7 cellular contexts compared by ENCODE assay signal in the genomic region with DNA sequence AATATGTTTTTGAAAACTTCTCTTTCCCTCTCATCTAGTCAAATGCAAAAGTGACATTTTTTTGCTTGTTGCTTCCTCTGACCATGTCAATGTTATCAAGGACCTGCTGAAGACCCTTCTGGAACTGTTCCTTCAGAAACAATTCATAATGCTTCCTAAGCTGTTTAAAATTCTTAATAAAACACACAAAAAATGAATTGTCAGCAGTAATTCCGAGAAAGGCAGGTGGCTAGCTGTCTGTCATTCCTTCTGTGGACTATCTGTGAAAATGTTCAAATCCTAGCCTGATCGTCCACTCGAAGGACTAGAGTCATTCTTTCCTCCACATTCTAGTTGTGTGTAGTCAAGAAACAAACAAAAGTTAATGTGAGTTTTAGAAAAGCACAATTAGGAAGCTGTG.
"Had no signal": no experiment of that assay in that cellular context is flagged by ENCODE, and none has a peak within 500 bp of the region (broad histone marks: within the 10 kb centered on the region; RNA-seq: fewer than 3 reads in every experiment).

No MANE protein-coding gene starts in this region.

- DNase-seq: H9, HCEC 1CT, KBM-7 had no signal

- H3K4me3 Mint-ChIP-seq: GM23338, H9 had no signal

- H3K27ac Mint-ChIP-seq: GM23338, H9 had no signal

- H3K9me3 Mint-ChIP-seq: GM23338, H9 had no signal

- H3K4me2 ChIP-seq: GM23338 had no signal

- H2AFZ ChIP-seq: GM23338 had no signal

- FAIRE-seq: H1, H54, HTR-8/SVneo had no signal

- H3K4me3 ChIP-seq: GM23338 had no signal

- ATAC-seq: GM23338 had no signal

- H3K4me1 Mint-ChIP-seq: GM23338 had no signal
